Comparison of ENCODE assay signal across 14 cellular contexts in genomic region chr13:67377919-67378318, GRCh38.
DNase-seq lines count a peak whose midpoint lies in the region; ATAC-seq, FAIRE-seq and TF ChIP-seq lines count a peak whose summit lies in the region.
"Had no signal": no experiment of that assay in that cellular context is flagged by ENCODE, and none has a peak within 500 bp of the region (broad histone marks: within the 10 kb centered on the region; RNA-seq: fewer than 3 reads in every experiment).

No MANE protein-coding gene starts in this region.

- H3K4me1 ChIP-seq in GM23338 (ENCODE audit: insufficient read depth), result peaks cover 18% of the 10 kb centered on the region
- H3K4me1 ChIP-seq: A549, BE2C had no signal

- no peak overlapping the region for H3K27ac ChIP-seq in GM23338 (ENCODE audit: low read depth)
- H3K27ac ChIP-seq: A549, C4-2B had no signal

- no peaks in the 10 kb centered on the region for H3K79me2 ChIP-seq in GM23338 (replicated peaks; ENCODE audit: insufficient read depth)

- no peak for DNase-seq in GM23338 (ENCODE audit: low spot score)
- DNase-seq in OCI-M1 (lab: John Stamatoyannopoulos, UW), result peak; percentile 55
- no peak for DNase-seq in D721Med (ENCODE audit: insufficient read length, low spot score)
- no peak for DNase-seq in GDM1 (lab: John Stamatoyannopoulos, UW)
- DNase-seq in NCI-H748 (lab: John Stamatoyannopoulos, UW; ENCODE audit: unreplicated experiment), result no peak
- DNase-seq: BE2C; CD4-positive, alpha-beta memory T cell; DND-41; GF-D8; H7 had no signal

- TF ChIP-seq CTCF in GM23338 (conservative IDR thresholded peaks at IDR 0.05; ENCODE audit: low read depth in 2 of 2) (no peak), D721Med (IDR thresholded peaks at IDR 0.05; ENCODE audit: insufficient read depth, missing control alignments) (no peak)

- H3K27me3 Mint-ChIP-seq in GM23338 (ENCODE audit: insufficient read depth, low read depth, poor library complexity), result no peaks in the 10 kb centered on the region
- H3K27me3 Mint-ChIP-seq: CD4-positive, alpha-beta memory T cell had no signal

- H3K4me1 Mint-ChIP-seq in GM23338, result peaks cover 14% of the 10 kb centered on the region
- H3K4me1 Mint-ChIP-seq: CD4-positive, alpha-beta memory T cell had no signal

- H3K4me2 ChIP-seq in GM23338, result no peak overlapping the region
- H3K4me2 ChIP-seq: A549 had no signal

- H2AFZ ChIP-seq in GM23338, result no peak overlapping the region

- H4K20me1 ChIP-seq in GM23338 (replicated peaks; ENCODE audit: insufficient read depth), result no peaks in the 10 kb centered on the region

- no peak overlapping the region for H3K4me3 Mint-ChIP-seq in GM23338
- H3K4me3 Mint-ChIP-seq: CD4-positive, alpha-beta memory T cell had no signal

- H3K27ac Mint-ChIP-seq in GM23338, result peak overlapping the region; percentile 47; the same call in 1 of the 2 replicates
- H3K27ac Mint-ChIP-seq: CD4-positive, alpha-beta memory T cell had no signal

- H3K36me3 ChIP-seq in GM23338 (ENCODE audit: insufficient read depth), result no peaks in the 10 kb centered on the region
- H3K36me3 ChIP-seq: BE2C had no signal

- FAIRE-seq in D721Med (lab: Jason Lieb, UNC), result no peak
- FAIRE-seq: A549 had no signal

- H3K9me3 Mint-ChIP-seq in GM23338, result no peaks in the 10 kb centered on the region

- no peaks in the 10 kb centered on the region for H3K27me3 ChIP-seq in GM23338 (ENCODE audit: insufficient read depth)
- H3K27me3 ChIP-seq: BE2C had no signal

- no peaks in the 10 kb centered on the region for H3K9me2 ChIP-seq in GM23338 (ENCODE audit: insufficient read depth)

- H3K36me3 Mint-ChIP-seq in GM23338 (ENCODE audit: low read depth), result no peaks in the 10 kb centered on the region
- H3K36me3 Mint-ChIP-seq: CD4-positive, alpha-beta memory T cell had no signal

- H3F3A ChIP-seq in GM23338 (replicated peaks; ENCODE audit: low read depth), result no peaks in the 10 kb centered on the region

- H3K4me3 ChIP-seq in GM23338, result no peak overlapping the region
- H3K4me3 ChIP-seq: A549 had no signal

- peak; percentile 62 for ATAC-seq in GM19324 (IDR thresholded peaks at IDR 0.05; ENCODE audit: low FRiP score, unreplicated experiment)
- no peak for ATAC-seq in GM23338
- no peak for ATAC-seq in HG03108 (IDR thresholded peaks at IDR 0.05; ENCODE audit: unreplicated experiment)
- ATAC-seq: A549 had no signal

TF ChIP-seq in GM23338, 12 proteins besides CTCF, POLR2A, EP300 and RAD21:
- no peak for TF ChIP-seq STAT1 (IDR thresholded peaks at IDR 0.05; ENCODE audit: unreplicated experiment)
- TF ChIP-seq, protein P1, sequence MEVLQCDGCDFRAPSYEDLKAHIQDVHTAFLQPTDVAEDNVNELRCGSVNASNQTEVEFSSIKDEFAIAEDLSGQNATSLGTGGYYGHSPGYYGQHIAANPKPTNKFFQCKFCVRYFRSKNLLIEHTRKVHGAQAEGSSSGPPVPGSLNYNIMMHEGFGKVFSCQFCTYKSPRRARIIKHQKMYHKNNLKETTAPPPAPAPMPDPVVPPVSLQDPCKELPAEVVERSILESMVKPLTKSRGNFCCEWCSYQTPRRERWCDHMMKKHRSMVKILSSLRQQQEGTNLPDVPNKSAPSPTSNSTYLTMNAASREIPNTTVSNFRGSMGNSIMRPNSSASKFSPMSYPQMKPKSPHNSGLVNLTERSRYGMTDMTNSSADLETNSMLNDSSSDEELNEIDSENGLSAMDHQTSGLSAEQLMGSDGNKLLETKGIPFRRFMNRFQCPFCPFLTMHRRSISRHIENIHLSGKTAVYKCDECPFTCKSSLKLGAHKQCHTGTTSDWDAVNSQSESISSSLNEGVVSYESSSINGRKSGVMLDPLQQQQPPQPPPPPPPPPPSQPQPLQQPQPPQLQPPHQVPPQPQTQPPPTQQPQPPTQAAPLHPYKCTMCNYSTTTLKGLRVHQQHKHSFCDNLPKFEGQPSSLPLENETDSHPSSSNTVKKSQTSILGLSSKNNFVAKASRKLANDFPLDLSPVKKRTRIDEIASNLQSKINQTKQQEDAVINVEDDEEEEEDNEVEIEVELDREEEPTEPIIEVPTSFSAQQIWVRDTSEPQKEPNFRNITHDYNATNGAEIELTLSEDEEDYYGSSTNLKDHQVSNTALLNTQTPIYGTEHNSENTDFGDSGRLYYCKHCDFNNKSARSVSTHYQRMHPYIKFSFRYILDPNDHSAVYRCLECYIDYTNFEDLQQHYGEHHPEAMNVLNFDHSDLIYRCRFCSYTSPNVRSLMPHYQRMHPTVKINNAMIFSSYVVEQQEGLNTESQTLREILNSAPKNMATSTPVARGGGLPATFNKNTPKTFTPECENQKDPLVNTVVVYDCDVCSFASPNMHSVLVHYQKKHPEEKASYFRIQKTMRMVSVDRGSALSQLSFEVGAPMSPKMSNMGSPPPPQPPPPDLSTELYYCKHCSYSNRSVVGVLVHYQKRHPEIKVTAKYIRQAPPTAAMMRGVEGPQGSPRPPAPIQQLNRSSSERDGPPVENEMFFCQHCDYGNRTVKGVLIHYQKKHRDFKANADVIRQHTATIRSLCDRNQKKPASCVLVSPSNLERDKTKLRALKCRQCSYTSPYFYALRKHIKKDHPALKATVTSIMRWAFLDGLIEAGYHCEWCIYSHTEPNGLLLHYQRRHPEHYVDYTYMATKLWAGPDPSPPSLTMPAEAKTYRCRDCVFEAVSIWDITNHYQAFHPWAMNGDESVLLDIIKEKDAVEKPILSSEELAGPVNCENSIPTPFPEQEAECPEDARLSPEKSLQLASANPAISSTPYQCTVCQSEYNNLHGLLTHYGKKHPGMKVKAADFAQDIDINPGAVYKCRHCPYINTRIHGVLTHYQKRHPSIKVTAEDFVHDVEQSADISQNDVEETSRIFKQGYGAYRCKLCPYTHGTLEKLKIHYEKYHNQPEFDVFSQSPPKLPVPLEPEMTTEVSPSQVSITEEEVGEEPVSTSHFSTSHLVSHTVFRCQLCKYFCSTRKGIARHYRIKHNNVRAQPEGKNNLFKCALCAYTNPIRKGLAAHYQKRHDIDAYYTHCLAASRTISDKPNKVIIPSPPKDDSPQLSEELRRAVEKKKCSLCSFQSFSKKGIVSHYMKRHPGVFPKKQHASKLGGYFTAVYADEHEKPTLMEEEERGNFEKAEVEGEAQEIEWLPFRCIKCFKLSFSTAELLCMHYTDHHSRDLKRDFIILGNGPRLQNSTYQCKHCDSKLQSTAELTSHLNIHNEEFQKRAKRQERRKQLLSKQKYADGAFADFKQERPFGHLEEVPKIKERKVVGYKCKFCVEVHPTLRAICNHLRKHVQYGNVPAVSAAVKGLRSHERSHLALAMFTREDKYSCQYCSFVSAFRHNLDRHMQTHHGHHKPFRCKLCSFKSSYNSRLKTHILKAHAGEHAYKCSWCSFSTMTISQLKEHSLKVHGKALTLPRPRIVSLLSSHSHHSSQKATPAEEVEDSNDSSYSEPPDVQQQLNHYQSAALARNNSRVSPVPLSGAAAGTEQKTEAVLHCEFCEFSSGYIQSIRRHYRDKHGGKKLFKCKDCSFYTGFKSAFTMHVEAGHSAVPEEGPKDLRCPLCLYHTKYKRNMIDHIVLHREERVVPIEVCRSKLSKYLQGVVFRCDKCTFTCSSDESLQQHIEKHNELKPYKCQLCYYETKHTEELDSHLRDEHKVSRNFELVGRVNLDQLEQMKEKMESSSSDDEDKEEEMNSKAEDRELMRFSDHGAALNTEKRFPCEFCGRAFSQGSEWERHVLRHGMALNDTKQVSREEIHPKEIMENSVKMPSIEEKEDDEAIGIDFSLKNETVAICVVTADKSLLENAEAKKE (CRISPR knock-in tag; IDR thresholded peaks at IDR 0.05), result no peak
- TF ChIP-seq JUNB (IDR thresholded peaks at IDR 0.05; ENCODE audit: unreplicated experiment), result no peak
- no peak for TF ChIP-seq REST (IDR thresholded peaks at IDR 0.05; ENCODE audit: unreplicated experiment)
- TF ChIP-seq ZNF114 (CRISPR knock-in tag; IDR thresholded peaks at IDR 0.05), result no peak
- TF ChIP-seq NANOG (IDR thresholded peaks at IDR 0.05; ENCODE audit: borderline replicate concordance), result no peak
